Comparison of ENCODE assay signal across 8 cellular contexts in the genomic region with DNA sequence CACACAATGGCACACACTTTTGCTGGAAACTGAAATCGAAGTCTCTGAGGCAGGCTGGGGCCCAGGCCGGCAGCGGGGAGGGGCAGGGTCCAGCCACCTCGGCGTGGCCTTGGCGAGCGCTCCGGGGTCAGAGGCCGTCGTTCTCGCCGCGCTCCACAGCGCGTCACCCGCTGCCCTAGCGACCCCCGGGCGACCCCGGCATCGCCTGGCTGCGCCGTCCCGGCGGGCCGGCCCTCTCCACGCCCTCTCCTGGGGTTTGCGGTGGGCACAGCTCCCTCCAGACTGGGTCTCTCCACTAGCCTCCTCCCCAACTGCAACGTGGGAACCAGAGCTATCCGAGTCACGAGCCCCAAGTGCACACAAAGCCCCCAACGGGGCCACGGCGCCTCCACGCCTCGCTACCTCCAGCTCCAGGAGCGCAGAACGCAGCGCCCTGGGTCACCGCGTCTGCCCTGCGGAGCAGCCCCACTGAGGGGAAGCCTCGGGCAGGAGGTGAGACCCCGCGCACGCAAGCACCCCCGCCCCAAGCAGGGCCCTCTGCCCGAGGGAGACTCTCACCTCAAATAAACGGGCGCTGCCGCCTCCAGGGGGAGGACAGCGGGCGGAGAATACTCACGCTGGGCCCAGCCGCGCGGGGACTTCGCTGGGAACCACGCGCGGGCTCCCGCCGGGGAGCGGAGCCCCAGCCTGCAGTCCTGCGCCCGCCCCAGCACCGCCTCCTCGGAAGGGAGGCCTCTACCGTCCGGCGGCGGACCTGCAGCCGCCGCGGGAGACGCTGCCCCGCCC.
A peak's percentile ranks its signal among the peaks of the same experiment; 100 is the strongest.
DNase-seq lines count a peak whose midpoint lies in the region; ATAC-seq and TF ChIP-seq lines count a peak whose summit lies in the region.

No MANE protein-coding gene starts in this region.

- H3K36me3 ChIP-seq in GM23248 (ENCODE audit: low read depth) (no peaks in the 10 kb centered on the region), SU-DHL-6 (ENCODE audit: low read length) (no peaks in the 10 kb centered on the region), psoas muscle (ENCODE audit: insufficient read depth in 1 of 2, low read depth in 1 of 2) (no peaks in the 10 kb centered on the region), uterus (no peaks in the 10 kb centered on the region)

- H3K9me3 ChIP-seq in GM23248 (ENCODE audit: low read depth) (no peaks in the 10 kb centered on the region), SU-DHL-6 (ENCODE audit: insufficient read depth, low read length) (no peaks in the 10 kb centered on the region), psoas muscle (no peaks in the 10 kb centered on the region), uterus (no peaks in the 10 kb centered on the region)

- peak; percentile 74 for DNase-seq in ELF-1 (ENCODE audit: low read depth, low spot score)
- peak; percentile 93 for DNase-seq in GM23248
- DNase-seq in Kasumi-1 (lab: John Stamatoyannopoulos, UW) = peak; percentile 59 to 74
- DNase-seq in activated naive CD8-positive, alpha-beta T cell treated with anti-CD3 and anti-CD28 coated beads, Interleukin-2, amount 50 U/mL, for 16 hours (ENCODE audit: low read depth, low spot score) = peak; percentile 49
- DNase-seq in left ventricle myocardium superior = peak; percentile 92
- peak; percentile 85 to 91 for DNase-seq in psoas muscle
- DNase-seq in uterus = peak; percentile 76 to 88

- H3F3A ChIP-seq in GM23248 (ENCODE audit: insufficient read depth) = no peaks in the 10 kb centered on the region
- no peaks in the 10 kb centered on the region for H3F3A ChIP-seq in SU-DHL-6 (ENCODE audit: insufficient read depth)

- H3K9me2 ChIP-seq in GM23248 (ENCODE audit: insufficient read depth) = no peaks in the 10 kb centered on the region
- H3K9me2 ChIP-seq in SU-DHL-6 (replicated peaks; ENCODE audit: insufficient read depth, low read length) = no peaks in the 10 kb centered on the region

- peak overlapping the region; percentile 71 for H3K9ac ChIP-seq in GM23248
- H3K9ac ChIP-seq in SU-DHL-6 (ENCODE audit: low read length) = peak overlapping the region; percentile 59

- H3K27me3 ChIP-seq in GM23248 (replicated peaks; ENCODE audit: insufficient read depth) (no peaks in the 10 kb centered on the region), SU-DHL-6 (ENCODE audit: low read length) (no peaks in the 10 kb centered on the region), psoas muscle (ENCODE audit: insufficient read depth in 3 of 3, low read length in 2 of 3) (no peaks in the 10 kb centered on the region), uterus (no peaks in the 10 kb centered on the region)

- in situ Hi-C loops in GM23248 (cut with MboI) = no loop called here

- no peaks in the 10 kb centered on the region for H3K79me2 ChIP-seq in GM23248 (ENCODE audit: insufficient read depth)
- H3K79me2 ChIP-seq in SU-DHL-6 (ENCODE audit: insufficient read depth, low read length) = no peaks in the 10 kb centered on the region

- H3K4me1 ChIP-seq in GM23248 (ENCODE audit: insufficient read depth) = no peaks in the 10 kb centered on the region
- H3K4me1 ChIP-seq in psoas muscle = peaks cover 9% of the 10 kb centered on the region
- no peaks in the 10 kb centered on the region for H3K4me1 ChIP-seq in uterus

- H4K20me1 ChIP-seq in GM23248 (ENCODE audit: insufficient read depth) (no peaks in the 10 kb centered on the region), SU-DHL-6 (ENCODE audit: low read depth, low read length) (no peaks in the 10 kb centered on the region)

- ATAC-seq in left ventricle myocardium superior = peak; percentile 99
- peak; percentile 96 to 99 (median 98) for ATAC-seq in psoas muscle

- intact Hi-C loops in left ventricle myocardium superior (cut with micrococcal nuclease) = no loop called here
- intact Hi-C loops in psoas muscle (cut with DNase I) = loop anchor here in 1 of 2 donors (10.0 kb wide), 2 partner anchors 136 to 174 kb away; a partner anchor contains a TSS
- intact Hi-C loops in uterus (cut with DNase I; ENCODE audit: low total_unique reads) = no loop called here

- H3K4me3 ChIP-seq in GM23248 (peak overlapping the region; percentile 81), SU-DHL-6 (ENCODE audit: insufficient read depth, low read length, poor library complexity, severe bottlenecking) (peak overlapping the region; percentile 60), psoas muscle (peak overlapping the region; percentile 98), uterus (peak overlapping the region; percentile 46 to 90)

- peak overlapping the region; percentile 94 for H2AFZ ChIP-seq in GM23248
- peak overlapping the region; percentile 93 for H2AFZ ChIP-seq in SU-DHL-6 (ENCODE audit: low read depth, low read length, severe bottlenecking)

- H3K27ac ChIP-seq in GM23248 (no peak overlapping the region), SU-DHL-6 (ENCODE audit: low read depth, low read length) (no peak overlapping the region), psoas muscle (peak overlapping the region; percentile 46), uterus (peak overlapping the region; percentile 63 to 77)

- 0 to 1% methylated on average over 50 to 57 of the region's 77 CpGs for WGBS in GM23248 (ENCODE audit: low coverage in 1 of 2, low lambda C conversion rate in 2 of 2, missing lambda C conversion rate in 2 of 2), 2 experiments
- 0% methylated on average over 58 to 77 of the region's 77 CpGs for WGBS in psoas muscle, 3 donors

- H3K4me2 ChIP-seq in GM23248 (ENCODE audit: unreplicated experiment) = peak overlapping the region; percentile 92
- H3K4me2 ChIP-seq in SU-DHL-6 (ENCODE audit: low read depth, low read length, poor library complexity, severe bottlenecking) = peak overlapping the region; percentile 58

- peak in 1 of 2 donors; percentile 54 for TF ChIP-seq POLR2A in uterus (IDR thresholded peaks at IDR 0.05)

- TF ChIP-seq CTCF in SU-DHL-6 (IDR thresholded peaks at IDR 0.05; ENCODE audit: insufficient read depth, low read length, poor library complexity, severe bottlenecking) = no peak
- peak; percentile 82 for TF ChIP-seq CTCF in psoas muscle (IDR thresholded peaks at IDR 0.05)
- TF ChIP-seq CTCF in uterus (IDR thresholded peaks at IDR 0.05) = peak; percentile 60 to 95 (median 68)

Comparison
In these comparisons a context has a peak if more than half of its experiments do, and no peak if none do; other contexts are left out.
1. H3K27ac ChIP-seq: peak in psoas muscle (single experiment) and uterus (2 of 2); none in GM23248 (single experiment) and SU-DHL-6 (single experiment).
2. Peak in every context shown above with its lines, with median percentiles within 50 percentile points of each other: DNase-seq and H3K4me3 ChIP-seq.